ENCODE assay signal across 12 cellular contexts in the genomic region with DNA sequence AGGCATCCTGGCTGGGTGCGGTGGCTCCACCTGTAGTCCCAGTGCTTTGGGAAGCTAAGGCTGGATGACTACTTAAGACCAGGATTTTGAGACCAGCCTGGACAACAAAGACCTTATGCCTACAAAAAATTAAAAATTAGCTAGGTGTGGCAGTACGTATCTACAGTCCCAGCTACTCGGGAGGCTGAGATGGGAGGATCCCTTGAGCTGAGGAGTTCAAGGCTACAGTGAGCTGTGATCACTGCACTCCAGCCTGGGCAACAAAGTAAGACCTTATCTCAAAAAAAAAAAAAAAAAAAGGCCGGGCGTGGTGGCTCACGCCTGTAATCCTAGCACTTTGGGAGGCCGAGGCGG. TPM values are rescaled to one million over a fixed set of nuclear protein-coding genes. Genes with fewer than 3 reads are reported as not detected.
A peak's percentile ranks its signal among the peaks of the same experiment; 100 is the strongest.
DNase-seq lines count a peak whose midpoint lies in the region; ATAC-seq and TF ChIP-seq lines count a peak whose summit lies in the region.
"Had no signal": no experiment of that assay in that cellular context is flagged by ENCODE, and none has a peak within 500 bp of the region (broad histone marks: within the 10 kb centered on the region; RNA-seq: fewer than 3 reads in every experiment).

No MANE protein-coding gene starts in this region.

- no peaks in the 10 kb centered on the region for H3K36me3 ChIP-seq in hepatocyte (replicated peaks; ENCODE audit: insufficient read depth, low read depth)

- H3K27ac ChIP-seq in hepatocyte: peak overlapping the region; percentile 91
- H3K27ac ChIP-seq in substantia nigra (ENCODE audit: low read depth, low read length, poor library complexity, severe bottlenecking): peak overlapping the region; percentile 85
- H3K27ac ChIP-seq: SK-N-MC had no signal

- no peaks in the 10 kb centered on the region for H3K9me3 Mint-ChIP-seq in activated CD4-positive, alpha-beta T cell treated with anti-CD3 and anti-CD28 coated beads, Interleukin-2, amount 10 ng/mL, durations not matched to agents 24 days and 14 days
- no peaks in the 10 kb centered on the region for H3K9me3 Mint-ChIP-seq in activated T-helper 1 cell treated with anti-CD3 and anti-CD28 coated beads, Interleukin-12 subunit alpha, Interleukin-12 subunit beta, Interleukin-2, Interleukin-4 antibody, amounts not matched to agents 30 ng/mL and 10 ng/mL and 1 ng/mL, durations not matched to agents 14 hours and 24 hours and 36 hours

- peak overlapping the region; percentile 71 for H3K4me2 ChIP-seq in hepatocyte

- peaks cover 56% of the 10 kb centered on the region for H3K4me1 ChIP-seq in hepatocyte (ENCODE audit: insufficient read depth)

- no peaks in the 10 kb centered on the region for H3K9me3 ChIP-seq in hepatocyte (ENCODE audit: low read depth)

- DNase-seq in activated CD4-positive, alpha-beta T cell treated with anti-CD3 and anti-CD28 coated beads, Interleukin-2, amount 10 ng/mL, durations not matched to agents 24 days and 14 days: no peak
- DNase-seq in activated CD4-positive, alpha-beta T cell treated with anti-CD3 and anti-CD28 coated beads for 4 hours: no peak
- no peak for DNase-seq in activated T-helper 1 cell treated with anti-CD3 and anti-CD28 coated beads, Interleukin-12 subunit alpha, Interleukin-12 subunit beta, Interleukin-2, Interleukin-4 antibody, amounts not matched to agents 30 ng/mL and 10 ng/mL and 1 ng/mL, durations not matched to agents 14 hours and 24 hours and 36 hours (ENCODE audit: low spot score)
- DNase-seq in hepatocyte (ENCODE audit: low spot score): no peak
- no peak for DNase-seq in substantia nigra (lab: John Stamatoyannopoulos, UW)
- DNase-seq in NK-92 (lab: John Stamatoyannopoulos, UW; ENCODE audit: unreplicated experiment): no peak
- no peak for DNase-seq in NCI-H2107 treated with DMSO at 0.1 percent for 48 hours (lab: John Stamatoyannopoulos, UW; ENCODE audit: unreplicated experiment)
- DNase-seq: NCI-H1105 treated with DMSO at 0.1 percent for 48 hours, NCI-H526 treated with DMSO at 0.1 percent for 48 hours had no signal

- peaks cover 27% of the 10 kb centered on the region for H3K36me3 Mint-ChIP-seq in activated CD4-positive, alpha-beta T cell treated with anti-CD3 and anti-CD28 coated beads, Interleukin-2, amount 10 ng/mL, durations not matched to agents 24 days and 14 days (ENCODE audit: low read depth)
- H3K36me3 Mint-ChIP-seq in activated T-helper 1 cell treated with anti-CD3 and anti-CD28 coated beads, Interleukin-12 subunit alpha, Interleukin-12 subunit beta, Interleukin-2, Interleukin-4 antibody, amounts not matched to agents 30 ng/mL and 10 ng/mL and 1 ng/mL, durations not matched to agents 14 hours and 24 hours and 36 hours (ENCODE audit: low read depth): peaks cover 17% of the 10 kb centered on the region

- peak overlapping the region; percentile 85 for H3K4me3 Mint-ChIP-seq in activated CD4-positive, alpha-beta T cell treated with anti-CD3 and anti-CD28 coated beads, Interleukin-2, amount 10 ng/mL, durations not matched to agents 24 days and 14 days
- peak overlapping the region; percentile 77 for H3K4me3 Mint-ChIP-seq in activated T-helper 1 cell treated with anti-CD3 and anti-CD28 coated beads, Interleukin-12 subunit alpha, Interleukin-12 subunit beta, Interleukin-2, Interleukin-4 antibody, amounts not matched to agents 30 ng/mL and 10 ng/mL and 1 ng/mL, durations not matched to agents 14 hours and 24 hours and 36 hours

- H3K27me3 Mint-ChIP-seq in activated CD4-positive, alpha-beta T cell treated with anti-CD3 and anti-CD28 coated beads, Interleukin-2, amount 10 ng/mL, durations not matched to agents 24 days and 14 days: no peaks in the 10 kb centered on the region
- no peaks in the 10 kb centered on the region for H3K27me3 Mint-ChIP-seq in activated T-helper 1 cell treated with anti-CD3 and anti-CD28 coated beads, Interleukin-12 subunit alpha, Interleukin-12 subunit beta, Interleukin-2, Interleukin-4 antibody, amounts not matched to agents 30 ng/mL and 10 ng/mL and 1 ng/mL, durations not matched to agents 14 hours and 24 hours and 36 hours (ENCODE audit: insufficient read depth)

- peak overlapping the region; percentile 97 for H3K27ac Mint-ChIP-seq in activated CD4-positive, alpha-beta T cell treated with anti-CD3 and anti-CD28 coated beads, Interleukin-2, amount 10 ng/mL, durations not matched to agents 24 days and 14 days
- peak overlapping the region; percentile 89 for H3K27ac Mint-ChIP-seq in activated T-helper 1 cell treated with anti-CD3 and anti-CD28 coated beads, Interleukin-12 subunit alpha, Interleukin-12 subunit beta, Interleukin-2, Interleukin-4 antibody, amounts not matched to agents 30 ng/mL and 10 ng/mL and 1 ng/mL, durations not matched to agents 14 hours and 24 hours and 36 hours

- H3K79me2 ChIP-seq in hepatocyte: peaks cover 64% of the 10 kb centered on the region

- H3K27me3 ChIP-seq in hepatocyte: no peaks in the 10 kb centered on the region

- no peak overlapping the region for H2AFZ ChIP-seq in hepatocyte

- H3K9me2 ChIP-seq in hepatocyte (replicated peaks; ENCODE audit: insufficient read depth): no peaks in the 10 kb centered on the region

- no peak for TF ChIP-seq CTCF in hepatocyte (IDR thresholded peaks at IDR 0.05; ENCODE audit: poor library complexity)

- H4K20me1 ChIP-seq in hepatocyte (ENCODE audit: insufficient read depth, poor library complexity, severe bottlenecking): peaks cover 3% of the 10 kb centered on the region

- WGBS in hepatocyte (ENCODE audit: low lambda C conversion rate, missing lambda C conversion rate): 90% methylated on average over 8 of the region's 8 CpGs

- H3K4me1 Mint-ChIP-seq in activated CD4-positive, alpha-beta T cell treated with anti-CD3 and anti-CD28 coated beads, Interleukin-2, amount 10 ng/mL, durations not matched to agents 24 days and 14 days: peaks cover 47% of the 10 kb centered on the region
- peaks cover 42% of the 10 kb centered on the region for H3K4me1 Mint-ChIP-seq in activated T-helper 1 cell treated with anti-CD3 and anti-CD28 coated beads, Interleukin-12 subunit alpha, Interleukin-12 subunit beta, Interleukin-2, Interleukin-4 antibody, amounts not matched to agents 30 ng/mL and 10 ng/mL and 1 ng/mL, durations not matched to agents 14 hours and 24 hours and 36 hours (ENCODE audit: low read depth)

- intact Hi-C loops in activated CD4-positive, alpha-beta T cell treated with anti-CD3 and anti-CD28 coated beads, Interleukin-2, amount 10 ng/mL, durations not matched to agents 24 days and 14 days (cut with micrococcal nuclease): loop anchor here (2.0 to 5.0 kb wide), 2 partner anchors 16 to 79 kb away; a partner anchor contains a TSS
- intact Hi-C loops in activated T-helper 1 cell treated with anti-CD3 and anti-CD28 coated beads, Interleukin-12 subunit alpha, Interleukin-12 subunit beta, Interleukin-2, Interleukin-4 antibody, amounts not matched to agents 30 ng/mL and 10 ng/mL and 1 ng/mL, durations not matched to agents 14 hours and 24 hours and 36 hours (cut with micrococcal nuclease): loop anchor here (5.0 to 10.0 kb wide), 3 partner anchors 79 to 826 kb away; a partner anchor contains a TSS

- ATAC-seq in GM18907 (IDR thresholded peaks at IDR 0.05; ENCODE audit: unreplicated experiment): no peak

- no peak overlapping the region for H3K4me3 ChIP-seq in hepatocyte
- H3K4me3 ChIP-seq: lung, SK-N-MC had no signal

RNA-seq across cellular contexts. Expression of a gene that starts 6.1 kb away (rescaled TPM):
- total RNA-seq in activated CD4-positive, alpha-beta T cell treated with anti-CD3 and anti-CD28 coated beads, Interleukin-2, amount 10 ng/mL, durations not matched to agents 24 days and 14 days: 116 and 122 TPM in 2 replicates
- total RNA-seq in activated T-helper 1 cell treated with anti-CD3 and anti-CD28 coated beads, Interleukin-12 subunit alpha, Interleukin-12 subunit beta, Interleukin-2, Interleukin-4 antibody, amounts not matched to agents 30 ng/mL and 10 ng/mL and 1 ng/mL, durations not matched to agents 14 hours and 24 hours and 36 hours: 117 and 124 TPM in 2 replicates
- total RNA-seq in hepatocyte: 80.0 and 121 TPM in 2 replicates
- polyA plus RNA-seq in hepatocyte: 140 and 146 TPM in 2 replicates

RNA-seq across cellular contexts. Expression of a gene that starts 10.4 kb away (rescaled TPM):
- 25.8 and 27.0 TPM in 2 replicates for total RNA-seq in activated CD4-positive, alpha-beta T cell treated with anti-CD3 and anti-CD28 coated beads, Interleukin-2, amount 10 ng/mL, durations not matched to agents 24 days and 14 days
- 29.2 and 30.8 TPM in 2 replicates for total RNA-seq in activated T-helper 1 cell treated with anti-CD3 and anti-CD28 coated beads, Interleukin-12 subunit alpha, Interleukin-12 subunit beta, Interleukin-2, Interleukin-4 antibody, amounts not matched to agents 30 ng/mL and 10 ng/mL and 1 ng/mL, durations not matched to agents 14 hours and 24 hours and 36 hours
- 31.6 and 39.3 TPM in 2 replicates for total RNA-seq in hepatocyte
- polyA plus RNA-seq in hepatocyte: 48.5 and 53.4 TPM in 2 replicates

RNA-seq across cellular contexts. Expression of a gene that starts 14.3 kb away (rescaled TPM):
- 1.6 and 1.7 TPM in 2 replicates for total RNA-seq in activated CD4-positive, alpha-beta T cell treated with anti-CD3 and anti-CD28 coated beads, Interleukin-2, amount 10 ng/mL, durations not matched to agents 24 days and 14 days
- total RNA-seq in activated T-helper 1 cell treated with anti-CD3 and anti-CD28 coated beads, Interleukin-12 subunit alpha, Interleukin-12 subunit beta, Interleukin-2, Interleukin-4 antibody, amounts not matched to agents 30 ng/mL and 10 ng/mL and 1 ng/mL, durations not matched to agents 14 hours and 24 hours and 36 hours: 1.0 and 1.3 TPM in 2 replicates
- 7.0 and 8.0 TPM in 2 replicates for total RNA-seq in hepatocyte
- 11.1 and 23.9 TPM in 2 replicates for polyA plus RNA-seq in hepatocyte

RNA-seq across cellular contexts. Expression of a gene that starts 20.0 kb away (rescaled TPM):
- 378 and 380 TPM in 2 replicates for total RNA-seq in activated CD4-positive, alpha-beta T cell treated with anti-CD3 and anti-CD28 coated beads, Interleukin-2, amount 10 ng/mL, durations not matched to agents 24 days and 14 days
- total RNA-seq in activated T-helper 1 cell treated with anti-CD3 and anti-CD28 coated beads, Interleukin-12 subunit alpha, Interleukin-12 subunit beta, Interleukin-2, Interleukin-4 antibody, amounts not matched to agents 30 ng/mL and 10 ng/mL and 1 ng/mL, durations not matched to agents 14 hours and 24 hours and 36 hours: 365 and 380 TPM in 2 replicates
- 123 and 132 TPM in 2 replicates for total RNA-seq in hepatocyte
- polyA plus RNA-seq in hepatocyte: 190 and 192 TPM in 2 replicates

RNA-seq across cellular contexts. Expression of a gene that starts 35.8 kb away (rescaled TPM):
- total RNA-seq in activated CD4-positive, alpha-beta T cell treated with anti-CD3 and anti-CD28 coated beads, Interleukin-2, amount 10 ng/mL, durations not matched to agents 24 days and 14 days: 132 TPM in 2 replicates
- 134 and 140 TPM in 2 replicates for total RNA-seq in activated T-helper 1 cell treated with anti-CD3 and anti-CD28 coated beads, Interleukin-12 subunit alpha, Interleukin-12 subunit beta, Interleukin-2, Interleukin-4 antibody, amounts not matched to agents 30 ng/mL and 10 ng/mL and 1 ng/mL, durations not matched to agents 14 hours and 24 hours and 36 hours
- 42.6 and 43.3 TPM in 2 replicates for total RNA-seq in hepatocyte
- 42.5 and 44.5 TPM in 2 replicates for polyA plus RNA-seq in hepatocyte
